1 cellular context compared by ENCODE assay signal in the genomic region with DNA sequence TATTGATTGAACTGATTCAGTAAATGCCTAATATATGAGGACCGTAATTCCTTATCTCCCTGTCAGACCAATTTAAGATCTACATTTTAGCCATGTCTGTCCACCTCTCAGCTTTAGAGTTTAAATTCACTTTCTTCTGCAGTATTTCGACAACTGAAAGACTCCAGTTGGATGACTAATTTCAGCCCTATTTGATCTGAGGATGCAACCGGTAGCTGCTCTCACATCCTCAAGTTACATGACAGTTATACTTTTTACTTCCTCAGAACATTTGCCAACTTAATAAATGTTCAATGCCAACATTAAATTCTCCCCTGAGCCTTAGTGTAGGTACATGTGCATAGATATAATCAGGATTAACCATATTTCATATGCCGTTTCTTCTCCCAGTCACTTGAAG.
TF ChIP-seq lines count a peak whose summit lies in the region.

No MANE protein-coding gene starts in this region.

TF ChIP-seq in SK-N-SH, 30 proteins besides CTCF, POLR2A, EP300 and RAD21 (continued from another document):
- no peak for TF ChIP-seq GATA2 (CRISPR knock-in tag; IDR thresholded peaks at IDR 0.05)
- no peak for TF ChIP-seq MEF2A (IDR thresholded peaks at IDR 0.05; ENCODE audit: borderline replicate concordance, low read depth)
- no peak for TF ChIP-seq ELF1 (IDR thresholded peaks at IDR 0.05)
- TF ChIP-seq, protein P1, sequence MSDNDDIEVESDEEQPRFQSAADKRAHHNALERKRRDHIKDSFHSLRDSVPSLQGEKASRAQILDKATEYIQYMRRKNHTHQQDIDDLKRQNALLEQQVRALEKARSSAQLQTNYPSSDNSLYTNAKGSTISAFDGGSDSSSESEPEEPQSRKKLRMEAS (IDR thresholded peaks at IDR 0.05; ENCODE audit: low read depth) = no peak
- TF ChIP-seq RCOR1 (IDR thresholded peaks at IDR 0.05; ENCODE audit: low read length) = no peak
- TF ChIP-seq YY1 (IDR thresholded peaks at IDR 0.05; ENCODE audit: low read depth) = no peak
- TF ChIP-seq GABPA (IDR thresholded peaks at IDR 0.05; ENCODE audit: low read depth) = no peak
- TF ChIP-seq SIN3A (IDR thresholded peaks at IDR 0.05; ENCODE audit: borderline replicate concordance, low read depth, low read length) = no peak
- TF ChIP-seq, protein P2, sequence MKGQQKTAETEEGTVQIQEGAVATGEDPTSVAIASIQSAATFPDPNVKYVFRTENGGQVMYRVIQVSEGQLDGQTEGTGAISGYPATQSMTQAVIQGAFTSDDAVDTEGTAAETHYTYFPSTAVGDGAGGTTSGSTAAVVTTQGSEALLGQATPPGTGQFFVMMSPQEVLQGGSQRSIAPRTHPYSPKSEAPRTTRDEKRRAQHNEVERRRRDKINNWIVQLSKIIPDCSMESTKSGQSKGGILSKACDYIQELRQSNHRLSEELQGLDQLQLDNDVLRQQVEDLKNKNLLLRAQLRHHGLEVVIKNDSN (IDR thresholded peaks at IDR 0.05; ENCODE audit: borderline replicate concordance, low read depth) = no peak
- TF ChIP-seq FOSL2 (IDR thresholded peaks at IDR 0.05; ENCODE audit: borderline replicate concordance, low read depth) = no peak
- no peak for TF ChIP-seq NRF1 (IDR thresholded peaks at IDR 0.05; ENCODE audit: low read depth, low read length)
- no peak for TF ChIP-seq RXRA (IDR thresholded peaks at IDR 0.05; ENCODE audit: borderline replicate concordance, low read depth)
- no peak for TF ChIP-seq FOXM1 (IDR thresholded peaks at IDR 0.05; ENCODE audit: low read depth)
- TF ChIP-seq MXI1 (IDR thresholded peaks at IDR 0.05; ENCODE audit: low read depth, low read length) = no peak
- TF ChIP-seq, protein P3, sequence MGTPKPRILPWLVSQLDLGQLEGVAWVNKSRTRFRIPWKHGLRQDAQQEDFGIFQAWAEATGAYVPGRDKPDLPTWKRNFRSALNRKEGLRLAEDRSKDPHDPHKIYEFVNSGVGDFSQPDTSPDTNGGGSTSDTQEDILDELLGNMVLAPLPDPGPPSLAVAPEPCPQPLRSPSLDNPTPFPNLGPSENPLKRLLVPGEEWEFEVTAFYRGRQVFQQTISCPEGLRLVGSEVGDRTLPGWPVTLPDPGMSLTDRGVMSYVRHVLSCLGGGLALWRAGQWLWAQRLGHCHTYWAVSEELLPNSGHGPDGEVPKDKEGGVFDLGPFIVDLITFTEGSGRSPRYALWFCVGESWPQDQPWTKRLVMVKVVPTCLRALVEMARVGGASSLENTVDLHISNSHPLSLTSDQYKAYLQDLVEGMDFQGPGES (IDR thresholded peaks at IDR 0.05; ENCODE audit: low read depth, low read length) = no peak
- TF ChIP-seq, protein P4, sequence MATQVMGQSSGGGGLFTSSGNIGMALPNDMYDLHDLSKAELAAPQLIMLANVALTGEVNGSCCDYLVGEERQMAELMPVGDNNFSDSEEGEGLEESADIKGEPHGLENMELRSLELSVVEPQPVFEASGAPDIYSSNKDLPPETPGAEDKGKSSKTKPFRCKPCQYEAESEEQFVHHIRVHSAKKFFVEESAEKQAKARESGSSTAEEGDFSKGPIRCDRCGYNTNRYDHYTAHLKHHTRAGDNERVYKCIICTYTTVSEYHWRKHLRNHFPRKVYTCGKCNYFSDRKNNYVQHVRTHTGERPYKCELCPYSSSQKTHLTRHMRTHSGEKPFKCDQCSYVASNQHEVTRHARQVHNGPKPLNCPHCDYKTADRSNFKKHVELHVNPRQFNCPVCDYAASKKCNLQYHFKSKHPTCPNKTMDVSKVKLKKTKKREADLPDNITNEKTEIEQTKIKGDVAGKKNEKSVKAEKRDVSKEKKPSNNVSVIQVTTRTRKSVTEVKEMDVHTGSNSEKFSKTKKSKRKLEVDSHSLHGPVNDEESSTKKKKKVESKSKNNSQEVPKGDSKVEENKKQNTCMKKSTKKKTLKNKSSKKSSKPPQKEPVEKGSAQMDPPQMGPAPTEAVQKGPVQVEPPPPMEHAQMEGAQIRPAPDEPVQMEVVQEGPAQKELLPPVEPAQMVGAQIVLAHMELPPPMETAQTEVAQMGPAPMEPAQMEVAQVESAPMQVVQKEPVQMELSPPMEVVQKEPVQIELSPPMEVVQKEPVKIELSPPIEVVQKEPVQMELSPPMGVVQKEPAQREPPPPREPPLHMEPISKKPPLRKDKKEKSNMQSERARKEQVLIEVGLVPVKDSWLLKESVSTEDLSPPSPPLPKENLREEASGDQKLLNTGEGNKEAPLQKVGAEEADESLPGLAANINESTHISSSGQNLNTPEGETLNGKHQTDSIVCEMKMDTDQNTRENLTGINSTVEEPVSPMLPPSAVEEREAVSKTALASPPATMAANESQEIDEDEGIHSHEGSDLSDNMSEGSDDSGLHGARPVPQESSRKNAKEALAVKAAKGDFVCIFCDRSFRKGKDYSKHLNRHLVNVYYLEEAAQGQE (IDR thresholded peaks at IDR 0.05; ENCODE audit: low read depth, low read length) = no peak
